Comparison of ENCODE assay signal across 1 cellular context in the genomic region with DNA sequence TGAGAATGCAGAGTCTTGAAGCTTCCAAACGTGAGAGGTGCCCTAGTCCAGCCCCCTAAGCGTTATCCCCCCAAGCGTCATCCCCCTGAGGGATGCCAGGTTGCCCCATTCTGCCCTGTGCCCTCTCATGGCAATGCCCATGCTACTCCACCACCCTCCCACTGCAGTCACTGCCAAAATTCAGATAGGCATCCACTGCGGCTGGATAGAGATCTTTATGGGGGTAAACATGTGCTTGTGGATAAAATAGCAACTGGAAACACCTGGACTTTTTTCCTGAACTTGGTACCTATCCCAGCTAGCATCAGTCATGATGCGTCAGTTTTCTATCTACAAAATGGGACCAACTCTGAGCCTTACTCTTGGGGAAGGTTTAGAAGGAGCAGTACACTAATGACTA.
TF ChIP-seq lines count a peak whose summit lies in the region.

No MANE protein-coding gene starts in this region.

TF ChIP-seq in HCT116, 20 proteins besides CTCF, POLR2A, EP300 and RAD21 (continued from another document):
- TF ChIP-seq, protein P1, sequence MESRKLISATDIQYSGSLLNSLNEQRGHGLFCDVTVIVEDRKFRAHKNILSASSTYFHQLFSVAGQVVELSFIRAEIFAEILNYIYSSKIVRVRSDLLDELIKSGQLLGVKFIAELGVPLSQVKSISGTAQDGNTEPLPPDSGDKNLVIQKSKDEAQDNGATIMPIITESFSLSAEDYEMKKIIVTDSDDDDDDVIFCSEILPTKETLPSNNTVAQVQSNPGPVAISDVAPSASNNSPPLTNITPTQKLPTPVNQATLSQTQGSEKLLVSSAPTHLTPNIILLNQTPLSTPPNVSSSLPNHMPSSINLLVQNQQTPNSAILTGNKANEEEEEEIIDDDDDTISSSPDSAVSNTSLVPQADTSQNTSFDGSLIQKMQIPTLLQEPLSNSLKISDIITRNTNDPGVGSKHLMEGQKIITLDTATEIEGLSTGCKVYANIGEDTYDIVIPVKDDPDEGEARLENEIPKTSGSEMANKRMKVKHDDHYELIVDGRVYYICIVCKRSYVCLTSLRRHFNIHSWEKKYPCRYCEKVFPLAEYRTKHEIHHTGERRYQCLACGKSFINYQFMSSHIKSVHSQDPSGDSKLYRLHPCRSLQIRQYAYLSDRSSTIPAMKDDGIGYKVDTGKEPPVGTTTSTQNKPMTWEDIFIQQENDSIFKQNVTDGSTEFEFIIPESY (IDR thresholded peaks at IDR 0.05; ENCODE audit: extremely low read depth, insufficient replicate concordance, low read length), result no peak
- no peak for TF ChIP-seq JUND (IDR thresholded peaks at IDR 0.05)
